16 cellular contexts compared by ENCODE assay signal in genomic region chr3:128498901-128499530, GRCh38. TPM values are rescaled to one million over a fixed set of nuclear protein-coding genes. Genes with fewer than 3 reads are reported as not detected.
A peak's percentile ranks its signal among the peaks of the same experiment; 100 is the strongest.
DNase-seq lines count a peak whose midpoint lies in the region; ATAC-seq and TF ChIP-seq lines count a peak whose summit lies in the region.
"Had no signal": no experiment of that assay in that cellular context is flagged by ENCODE, and none has a peak within 500 bp of the region (broad histone marks: within the 10 kb centered on the region; RNA-seq: fewer than 3 reads in every experiment).

No MANE protein-coding gene starts in this region.

- H3K9me3 Mint-ChIP-seq in CD8-positive, alpha-beta memory T cell = no peaks in the 10 kb centered on the region
- no peaks in the 10 kb centered on the region for H3K9me3 Mint-ChIP-seq in activated T-helper 17 cell treated with anti-CD3 and anti-CD28 coated beads, Interleukin-2, amount 50 U/mL, for 72 hours
- no peaks in the 10 kb centered on the region for H3K9me3 Mint-ChIP-seq in naive thymus-derived CD8-positive, alpha-beta T cell

- no peak overlapping the region for H3K27ac Mint-ChIP-seq in CD8-positive, alpha-beta memory T cell
- H3K27ac Mint-ChIP-seq in activated T-helper 17 cell treated with anti-CD3 and anti-CD28 coated beads, Interleukin-2, amount 50 U/mL, for 72 hours = no peak overlapping the region
- peak overlapping the region in 2 of 10 donors; percentile 17 to 66 for H3K27ac Mint-ChIP-seq in naive thymus-derived CD8-positive, alpha-beta T cell

- no peaks in the 10 kb centered on the region for H3K36me3 ChIP-seq in BE2C
- no peaks in the 10 kb centered on the region for H3K36me3 ChIP-seq in CD8-positive, alpha-beta memory T cell (ENCODE audit: insufficient read depth, low read length)
- H3K36me3 ChIP-seq in tibial nerve = no peaks in the 10 kb centered on the region
- H3K36me3 ChIP-seq: BLaER1 treated with 17β-estradiol and CSF1 and Interleukin-3, amounts not matched to agents 10 nM and 100 nM; pancreas; stomach had no signal

- CTCF ChIA-PET in CD8-positive, alpha-beta memory T cell (lab: Charles Lee) = interaction anchor here (1.2 to 1.9 kb wide), 4 partner anchors 72 to 404 kb away, joined by 4 to 11 read pairs (median 4); no protein-coding TSS in a partner anchor

- H3K9me3 ChIP-seq in BE2C (no peaks in the 10 kb centered on the region), tibial nerve (no peaks in the 10 kb centered on the region)
- H3K9me3 ChIP-seq in CD8-positive, alpha-beta memory T cell (ENCODE audit: low read length) = no peaks in the 10 kb centered on the region
- H3K9me3 ChIP-seq: BLaER1 treated with 17β-estradiol and CSF1 and Interleukin-3, amounts not matched to agents 10 nM and 100 nM; pancreas; stomach had no signal

- POLR2A ChIA-PET in CD8-positive, alpha-beta memory T cell (lab: Charles Lee) = no interaction called here
- POLR2A ChIA-PET in naive thymus-derived CD8-positive, alpha-beta T cell (lab: Charles Lee) = no interaction called here

- no peak for TF ChIP-seq CTCF in BE2C (IDR thresholded peaks at IDR 0.05; ENCODE audit: low read depth, low read length)
- TF ChIP-seq CTCF in tibial nerve (IDR thresholded peaks at IDR 0.05) = no peak

- no peak overlapping the region for H3K27ac ChIP-seq in CD8-positive, alpha-beta memory T cell (ENCODE audit: low read depth, low read length)
- no peak overlapping the region for H3K27ac ChIP-seq in tibial nerve
- H3K27ac ChIP-seq: BLaER1 treated with 17β-estradiol and CSF1 and Interleukin-3, amounts not matched to agents 10 nM and 100 nM; pancreas; stomach had no signal

- H3K27me3 ChIP-seq in BE2C = no peaks in the 10 kb centered on the region
- H3K27me3 ChIP-seq in CD8-positive, alpha-beta memory T cell (ENCODE audit: insufficient read depth, low read length, poor library complexity, severe bottlenecking) = peaks cover 28% of the 10 kb centered on the region
- peaks cover 10 to 95% of the 10 kb centered on the region in 2 donors for H3K27me3 ChIP-seq in tibial nerve
- H3K27me3 ChIP-seq: pancreas had no signal

- H3K4me3 ChIP-seq in BE2C (ENCODE audit: low read depth, low read length) (no peak overlapping the region), tibial nerve (no peak overlapping the region)
- no peak overlapping the region for H3K4me3 ChIP-seq in CD8-positive, alpha-beta memory T cell (ENCODE audit: low read length)
- H3K4me3 ChIP-seq: pancreas, stomach had no signal

- TF ChIP-seq EP300 in tibial nerve (IDR thresholded peaks at IDR 0.05) = no peak

- WGBS in tibial nerve, 2 donors = 78 to 79% methylated on average over 15 of the region's 15 CpGs

- peaks cover 6 to 18% (median 8%) of the 10 kb centered on the region in 3 donors for H3K4me1 Mint-ChIP-seq in CD8-positive, alpha-beta memory T cell
- H3K4me1 Mint-ChIP-seq in activated T-helper 17 cell treated with anti-CD3 and anti-CD28 coated beads, Interleukin-2, amount 50 U/mL, for 72 hours = no peaks in the 10 kb centered on the region
- peaks cover 4 to 9% (median 6%) of the 10 kb centered on the region in 4 donors for H3K4me1 Mint-ChIP-seq in naive thymus-derived CD8-positive, alpha-beta T cell

- no peaks in the 10 kb centered on the region for H3K36me3 Mint-ChIP-seq in CD8-positive, alpha-beta memory T cell
- H3K36me3 Mint-ChIP-seq in activated T-helper 17 cell treated with anti-CD3 and anti-CD28 coated beads, Interleukin-2, amount 50 U/mL, for 72 hours (ENCODE audit: low read depth) = no peaks in the 10 kb centered on the region
- no peaks in the 10 kb centered on the region for H3K36me3 Mint-ChIP-seq in naive thymus-derived CD8-positive, alpha-beta T cell

- H3K27me3 Mint-ChIP-seq in CD8-positive, alpha-beta memory T cell = peaks cover 50 to 89% of the 10 kb centered on the region in 2 donors
- peaks cover 52% of the 10 kb centered on the region for H3K27me3 Mint-ChIP-seq in activated T-helper 17 cell treated with anti-CD3 and anti-CD28 coated beads, Interleukin-2, amount 50 U/mL, for 72 hours
- peaks cover 31 to 85% (median 48%) of the 10 kb centered on the region in 5 donors for H3K27me3 Mint-ChIP-seq in naive thymus-derived CD8-positive, alpha-beta T cell

- peak overlapping the region in 5 of 7 donors; percentile 30 to 71 (median 63) for H3K4me3 Mint-ChIP-seq in CD8-positive, alpha-beta memory T cell
- H3K4me3 Mint-ChIP-seq in activated T-helper 17 cell treated with anti-CD3 and anti-CD28 coated beads, Interleukin-2, amount 50 U/mL, for 72 hours = peak overlapping the region; percentile 67
- peak overlapping the region; percentile 5 to 77 (median 70) for H3K4me3 Mint-ChIP-seq in naive thymus-derived CD8-positive, alpha-beta T cell

- ATAC-seq in activated T-helper 17 cell treated with anti-CD3 and anti-CD28 coated beads, Interleukin-2, amount 50 U/mL, for 72 hours (replicated peaks) = no peak
- ATAC-seq in naive thymus-derived CD8-positive, alpha-beta T cell = no peak
- ATAC-seq in GM21619 (IDR thresholded peaks at IDR 0.05; ENCODE audit: unreplicated experiment) = no peak
- ATAC-seq: pancreas had no signal

- DNase-seq in BE2C (peak; percentile 9), NOMO-1 treated with dmso at 0.1 percent for 144 hours (lab: John Stamatoyannopoulos, UW; ENCODE audit: unreplicated experiment) (no peak), tibial nerve (ENCODE audit: low spot score in 2 of 2) (no peak)
- DNase-seq in CD8-positive, alpha-beta memory T cell = no peak
- DNase-seq in naive thymus-derived CD8-positive, alpha-beta T cell = no peak
- DNase-seq in NK-92 treated with Interleukin-12 subunit alpha and Interleukin-12 subunit beta, amount 100 ng/mL, for 24 hours (lab: John Stamatoyannopoulos, UW) = no peak
- DNase-seq: SHP77 treated with DMSO at 0.1 percent for 48 hours, small intestine, stomach had no signal

- no peak for TF ChIP-seq POLR2A in tibial nerve (IDR thresholded peaks at IDR 0.05)

- H3K4me1 ChIP-seq in BE2C (peaks cover 31% of the 10 kb centered on the region), tibial nerve (peaks cover 0 to 19% (median 9%) of the 10 kb centered on the region in 4 donors)
- H3K4me1 ChIP-seq in CD8-positive, alpha-beta memory T cell (ENCODE audit: insufficient read depth, low read length) = no peaks in the 10 kb centered on the region
- H3K4me1 ChIP-seq: pancreas had no signal

RNA-seq across cellular contexts. Expression of gene GATA2, which starts 6.0 kb away (rescaled TPM):
- polyA plus RNA-seq in BE2C (2012; ENCODE audit: insufficient read depth, insufficient read length, low read depth) = 791 TPM
- total RNA-seq in CD8-positive, alpha-beta memory T cell = not detected
- polyA plus RNA-seq in CD8-positive, alpha-beta memory T cell = not detected
- total RNA-seq in activated T-helper 17 cell treated with anti-CD3 and anti-CD28 coated beads, Interleukin-2, amount 50 U/mL, for 72 hours = 1 to 10 TPM in 1 of 2 donors, under 1 TPM in 1; 0.17 to 1.1 TPM
- not detected for total RNA-seq in naive thymus-derived CD8-positive, alpha-beta T cell
- polyA plus RNA-seq in naive thymus-derived CD8-positive, alpha-beta T cell = not detected
- 10 to 100 TPM in 3 of 4 donors, 1 to 10 TPM in 1; 8.1 to 24.7 (median 15.9) TPM for total RNA-seq in tibial nerve

RNA-seq across cellular contexts. Expression of gene DNAJB8, which starts 32.3 kb away (rescaled TPM):
- polyA plus RNA-seq in BE2C (2012; ENCODE audit: insufficient read depth, insufficient read length, low read depth) = 0.12 TPM
- not detected for total RNA-seq in CD8-positive, alpha-beta memory T cell
- not detected for polyA plus RNA-seq in CD8-positive, alpha-beta memory T cell
- not detected for total RNA-seq in activated T-helper 17 cell treated with anti-CD3 and anti-CD28 coated beads, Interleukin-2, amount 50 U/mL, for 72 hours
- not detected for total RNA-seq in naive thymus-derived CD8-positive, alpha-beta T cell
- polyA plus RNA-seq in naive thymus-derived CD8-positive, alpha-beta T cell = not detected
- total RNA-seq in tibial nerve = not detected
- total RNA-seq: Daoy, H4, pancreas, stomach had no signal
- polyA plus RNA-seq: adipose tissue, pancreas, small intestine, stomach had no signal

Comparison
In these comparisons a context has a peak if more than half of its experiments do, and no peak if none do; other contexts are left out.
1. RNA of gene GATA2, which starts 6.0 kb away (total RNA-seq): 8.1 to 24.7 TPM in tibial nerve; 0.17 to 1.1 TPM in activated T-helper 17 cell treated with anti-CD3 and anti-CD28 coated beads, Interleukin-2, amount 50 U/mL, for 72 hours, not detected in CD8-positive, alpha-beta memory T cell and not detected in naive thymus-derived CD8-positive, alpha-beta T cell; every median in the first group is over 4 times any median in the second.
2. Peak in every context shown above with its lines, with median percentiles within 50 percentile points of each other: H3K4me3 Mint-ChIP-seq.